ENCODE assay signal across 1 cellular context in genomic region chr9:136698681-136699246, GRCh38.
TF ChIP-seq lines count a peak whose summit lies in the region.

No MANE protein-coding gene starts in this region.

TF ChIP-seq in HepG2, 621 proteins besides CTCF, POLR2A, EP300 and RAD21 (continued from another document):
- TF ChIP-seq ZNF142 (CRISPR knock-in tag; IDR thresholded peaks at IDR 0.05) (no peak; the same call in 1 of the 2 replicates), ZKSCAN1 (IDR thresholded peaks at IDR 0.05; ENCODE audit: low read length) (no peak), SNAPC2 (CRISPR knock-in tag; IDR thresholded peaks at IDR 0.05) (no peak), BATF2 (CRISPR knock-in tag; IDR thresholded peaks at IDR 0.05) (no peak), ZMYM2 (CRISPR knock-in tag; IDR thresholded peaks at IDR 0.05) (no peak), MAFG (CRISPR knock-in tag; IDR thresholded peaks at IDR 0.05) (no peak), ZNF564 (CRISPR knock-in tag; IDR thresholded peaks at IDR 0.05) (no peak), PAXIP1 (CRISPR knock-in tag; conservative IDR thresholded peaks at IDR 0.05) (peak; percentile 54), ZXDC (CRISPR knock-in tag; IDR thresholded peaks at IDR 0.05) (no peak), CBX2 (IDR thresholded peaks at IDR 0.05; ENCODE audit: low read depth, low read length) (no peak), CBX2 (CRISPR knock-in tag; IDR thresholded peaks at IDR 0.05; ENCODE audit: low read depth) (no peak), JUNB (CRISPR knock-in tag; IDR thresholded peaks at IDR 0.05; ENCODE audit: borderline replicate concordance) (no peak), ZNF460 (CRISPR knock-in tag; IDR thresholded peaks at IDR 0.05; ENCODE audit: borderline replicate concordance) (0 out of 2 replicates have a peak, but pooled peaks have one; percentile 2), TOE1 (CRISPR knock-in tag; IDR thresholded peaks at IDR 0.05) (no peak), DBP (CRISPR knock-in tag; IDR thresholded peaks at IDR 0.05; ENCODE audit: not compliant biosample characterization) (no peak), NR2F6 (IDR thresholded peaks at IDR 0.05) (peak; percentile 53), NR2F6 (CRISPR knock-in tag; IDR thresholded peaks at IDR 0.05) (0 out of 2 replicates have a peak, but pooled peaks have one; percentile 32), KLF12 (CRISPR knock-in tag; IDR thresholded peaks at IDR 0.05; ENCODE audit: borderline replicate concordance) (no peak), SOX13 (IDR thresholded peaks at IDR 0.05) (0 out of 2 replicates have a peak, but pooled peaks have one; percentile 51), SOX13 (CRISPR knock-in tag; conservative IDR thresholded peaks at IDR 0.05 in 1 of 2, IDR thresholded peaks at IDR 0.05 in 1 of 2) (peak in 1 of 2 experiments; percentile 43; a peak in 1 of 4 replicates), TARDBP (CRISPR knock-in tag; IDR thresholded peaks at IDR 0.05) (no peak)
- TF ChIP-seq, protein P1, sequence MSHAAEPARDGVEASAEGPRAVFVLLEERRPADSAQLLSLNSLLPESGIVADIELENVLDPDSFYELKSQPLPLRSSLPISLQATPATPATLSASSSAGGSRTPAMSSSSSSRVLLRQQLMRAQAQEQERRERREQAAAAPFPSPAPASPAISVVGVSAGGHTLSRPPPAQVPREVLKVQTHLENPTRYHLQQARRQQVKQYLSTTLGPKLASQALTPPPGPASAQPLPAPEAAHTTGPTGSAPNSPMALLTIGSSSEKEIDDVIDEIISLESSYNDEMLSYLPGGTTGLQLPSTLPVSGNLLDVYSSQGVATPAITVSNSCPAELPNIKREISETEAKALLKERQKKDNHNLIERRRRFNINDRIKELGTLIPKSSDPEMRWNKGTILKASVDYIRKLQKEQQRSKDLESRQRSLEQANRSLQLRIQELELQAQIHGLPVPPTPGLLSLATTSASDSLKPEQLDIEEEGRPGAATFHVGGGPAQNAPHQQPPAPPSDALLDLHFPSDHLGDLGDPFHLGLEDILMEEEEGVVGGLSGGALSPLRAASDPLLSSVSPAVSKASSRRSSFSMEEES (CRISPR knock-in tag; IDR thresholded peaks at IDR 0.05) = 0 out of 2 replicates have a peak, but pooled peaks have one; percentile 41
- TF ChIP-seq, protein P2, sequence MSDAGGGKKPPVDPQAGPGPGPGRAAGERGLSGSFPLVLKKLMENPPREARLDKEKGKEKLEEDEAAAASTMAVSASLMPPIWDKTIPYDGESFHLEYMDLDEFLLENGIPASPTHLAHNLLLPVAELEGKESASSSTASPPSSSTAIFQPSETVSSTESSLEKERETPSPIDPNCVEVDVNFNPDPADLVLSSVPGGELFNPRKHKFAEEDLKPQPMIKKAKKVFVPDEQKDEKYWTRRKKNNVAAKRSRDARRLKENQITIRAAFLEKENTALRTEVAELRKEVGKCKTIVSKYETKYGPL (CRISPR knock-in tag; IDR thresholded peaks at IDR 0.05) = no peak
- TF ChIP-seq, protein P3, sequence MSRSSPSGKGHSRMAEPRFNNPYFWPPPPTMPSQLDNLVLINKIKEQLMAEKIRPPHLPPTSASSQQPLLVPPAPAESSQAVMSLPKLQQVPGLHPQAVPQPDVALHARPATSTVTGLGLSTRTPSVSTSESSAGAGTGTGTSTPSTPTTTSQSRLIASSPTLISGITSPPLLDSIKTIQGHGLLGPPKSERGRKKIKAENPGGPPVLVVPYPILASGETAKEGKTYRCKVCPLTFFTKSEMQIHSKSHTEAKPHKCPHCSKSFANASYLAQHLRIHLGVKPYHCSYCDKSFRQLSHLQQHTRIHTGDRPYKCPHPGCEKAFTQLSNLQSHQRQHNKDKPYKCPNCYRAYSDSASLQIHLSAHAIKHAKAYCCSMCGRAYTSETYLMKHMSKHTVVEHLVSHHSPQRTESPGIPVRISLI (CRISPR knock-in tag; IDR thresholded peaks at IDR 0.05; ENCODE audit: borderline replicate concordance) = peak; percentile 74; the same call in 1 of the 2 replicates
- TF ChIP-seq, protein P4, sequence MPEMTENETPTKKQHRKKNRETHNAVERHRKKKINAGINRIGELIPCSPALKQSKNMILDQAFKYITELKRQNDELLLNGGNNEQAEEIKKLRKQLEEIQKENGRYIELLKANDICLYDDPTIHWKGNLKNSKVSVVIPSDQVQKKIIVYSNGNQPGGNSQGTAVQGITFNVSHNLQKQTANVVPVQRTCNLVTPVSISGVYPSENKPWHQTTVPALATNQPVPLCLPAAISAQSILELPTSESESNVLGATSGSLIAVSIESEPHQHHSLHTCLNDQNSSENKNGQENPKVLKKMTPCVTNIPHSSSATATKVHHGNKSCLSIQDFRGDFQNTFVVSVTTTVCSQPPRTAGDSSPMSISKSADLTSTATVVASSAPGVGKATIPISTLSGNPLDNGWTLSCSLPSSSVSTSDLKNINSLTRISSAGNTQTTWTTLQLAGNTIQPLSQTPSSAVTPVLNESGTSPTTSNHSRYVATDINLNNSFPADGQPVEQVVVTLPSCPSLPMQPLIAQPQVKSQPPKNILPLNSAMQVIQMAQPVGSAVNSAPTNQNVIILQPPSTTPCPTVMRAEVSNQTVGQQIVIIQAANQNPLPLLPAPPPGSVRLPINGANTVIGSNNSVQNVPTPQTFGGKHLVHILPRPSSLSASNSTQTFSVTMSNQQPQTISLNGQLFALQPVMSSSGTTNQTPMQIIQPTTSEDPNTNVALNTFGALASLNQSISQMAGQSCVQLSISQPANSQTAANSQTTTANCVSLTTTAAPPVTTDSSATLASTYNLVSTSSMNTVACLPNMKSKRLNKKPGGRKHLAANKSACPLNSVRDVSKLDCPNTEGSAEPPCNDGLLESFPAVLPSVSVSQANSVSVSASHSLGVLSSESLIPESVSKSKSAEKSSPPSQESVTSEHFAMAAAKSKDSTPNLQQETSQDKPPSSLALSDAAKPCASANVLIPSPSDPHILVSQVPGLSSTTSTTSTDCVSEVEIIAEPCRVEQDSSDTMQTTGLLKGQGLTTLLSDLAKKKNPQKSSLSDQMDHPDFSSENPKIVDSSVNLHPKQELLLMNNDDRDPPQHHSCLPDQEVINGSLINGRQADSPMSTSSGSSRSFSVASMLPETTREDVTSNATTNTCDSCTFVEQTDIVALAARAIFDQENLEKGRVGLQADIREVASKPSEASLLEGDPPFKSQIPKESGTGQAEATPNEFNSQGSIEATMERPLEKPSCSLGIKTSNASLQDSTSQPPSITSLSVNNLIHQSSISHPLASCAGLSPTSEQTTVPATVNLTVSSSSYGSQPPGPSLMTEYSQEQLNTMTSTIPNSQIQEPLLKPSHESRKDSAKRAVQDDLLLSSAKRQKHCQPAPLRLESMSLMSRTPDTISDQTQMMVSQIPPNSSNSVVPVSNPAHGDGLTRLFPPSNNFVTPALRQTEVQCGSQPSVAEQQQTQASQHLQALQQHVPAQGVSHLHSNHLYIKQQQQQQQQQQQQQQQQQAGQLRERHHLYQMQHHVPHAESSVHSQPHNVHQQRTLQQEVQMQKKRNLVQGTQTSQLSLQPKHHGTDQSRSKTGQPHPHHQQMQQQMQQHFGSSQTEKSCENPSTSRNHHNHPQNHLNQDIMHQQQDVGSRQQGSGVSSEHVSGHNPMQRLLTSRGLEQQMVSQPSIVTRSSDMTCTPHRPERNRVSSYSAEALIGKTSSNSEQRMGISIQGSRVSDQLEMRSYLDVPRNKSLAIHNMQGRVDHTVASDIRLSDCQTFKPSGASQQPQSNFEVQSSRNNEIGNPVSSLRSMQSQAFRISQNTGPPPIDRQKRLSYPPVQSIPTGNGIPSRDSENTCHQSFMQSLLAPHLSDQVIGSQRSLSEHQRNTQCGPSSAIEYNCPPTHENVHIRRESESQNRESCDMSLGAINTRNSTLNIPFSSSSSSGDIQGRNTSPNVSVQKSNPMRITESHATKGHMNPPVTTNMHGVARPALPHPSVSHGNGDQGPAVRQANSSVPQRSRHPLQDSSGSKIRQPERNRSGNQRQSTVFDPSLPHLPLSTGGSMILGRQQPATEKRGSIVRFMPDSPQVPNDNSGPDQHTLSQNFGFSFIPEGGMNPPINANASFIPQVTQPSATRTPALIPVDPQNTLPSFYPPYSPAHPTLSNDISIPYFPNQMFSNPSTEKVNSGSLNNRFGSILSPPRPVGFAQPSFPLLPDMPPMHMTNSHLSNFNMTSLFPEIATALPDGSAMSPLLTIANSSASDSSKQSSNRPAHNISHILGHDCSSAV (CRISPR knock-in tag; IDR thresholded peaks at IDR 0.05; ENCODE audit: borderline replicate concordance) = no peak
TF ChIP-seq in HepG2: peak in this region for 25.
